Comparison of ENCODE assay signal across 27 cellular contexts in genomic region chr14:99929601-99930000, GRCh38.
"Had no signal": no experiment of that assay in that cellular context is flagged by ENCODE, and none has a peak within 500 bp of the region (broad histone marks: within the 10 kb centered on the region; RNA-seq: fewer than 3 reads in every experiment).

No MANE protein-coding gene starts in this region.

- H3K27me3 Mint-ChIP-seq: progenitor cell of endocrine pancreas had no signal

- H3K27me3 ChIP-seq: neural progenitor cell, pancreas, right lobe of liver, sigmoid colon, suprapubic skin, testis, tibial artery, transverse colon, upper lobe of left lung, vagina had no signal

- H3K4me3 Mint-ChIP-seq: naive thymus-derived CD4-positive, alpha-beta T cell; nephron; neural progenitor cell; stimulated activated memory B cell treated with anti-CD40 and anti-IgM and Interleukin-4, amounts not matched to agents 10 μg/mL and 1 μg/mL and 100 μg/mL, for 72 hours had no signal

- H3K4me2 ChIP-seq: neural progenitor cell had no signal

- H3K27ac Mint-ChIP-seq: naive thymus-derived CD4-positive, alpha-beta T cell; nephron; progenitor cell of endocrine pancreas; stimulated activated memory B cell treated with anti-CD40 and anti-IgM and Interleukin-4, amounts not matched to agents 10 μg/mL and 1 μg/mL and 100 μg/mL, for 72 hours had no signal

- H3K9ac ChIP-seq: neural progenitor cell had no signal

- H3K27ac ChIP-seq: neural progenitor cell, pancreas, psoas muscle, right lobe of liver, sigmoid colon, suprapubic skin, testis, tibial artery, transverse colon, upper lobe of left lung, vagina had no signal

- H2AFZ ChIP-seq: neural progenitor cell had no signal

- H3K36me3 Mint-ChIP-seq: natural killer cell; stimulated activated memory B cell treated with anti-CD40 and anti-IgM and Interleukin-4, amounts not matched to agents 10 μg/mL and 1 μg/mL and 100 μg/mL, for 72 hours had no signal

- H3K4me3 ChIP-seq: neural progenitor cell, pancreas, psoas muscle, right lobe of liver, sigmoid colon, suprapubic skin, testis, tibial artery, transverse colon, upper lobe of left lung, vagina had no signal

- H3K4me1 ChIP-seq: neural progenitor cell, pancreas, sigmoid colon, testis, tibial artery, transverse colon, upper lobe of left lung had no signal

- H3K36me3 ChIP-seq: pancreas, right lobe of liver, suprapubic skin, transverse colon, vagina had no signal

- H3K9me3 ChIP-seq: pancreas, right lobe of liver, sigmoid colon, testis, tibial artery, transverse colon, upper lobe of left lung, vagina had no signal

- H3K4me1 Mint-ChIP-seq: naive thymus-derived CD4-positive, alpha-beta T cell had no signal

- DNase-seq: naive thymus-derived CD4-positive, alpha-beta T cell; natural killer cell; occipital lobe; pancreas; psoas muscle; right cardiac atrium; right lobe of liver; sigmoid colon; small intestine; stimulated activated CD4-positive, alpha-beta T cell treated with anti-CD3 and anti-CD28 coated beads, Interleukin-15, amount 100 ng/mL, for 24 hours; stimulated activated CD4-positive, alpha-beta T cell treated with anti-CD3 and anti-CD28 coated beads, Interleukin-2, amount 100 ng/mL, for 24 hours; stimulated activated CD4-positive, alpha-beta T cell treated with anti-CD3 and anti-CD28 coated beads, Interleukin-2, amount 100 ng/mL, for 48 hours; stimulated activated CD4-positive, alpha-beta T cell treated with anti-CD3 and anti-CD28 coated beads, Interleukin-4, amount 100 ng/mL, for 24 hours; stimulated activated naive CD4-positive, alpha-beta T cell; stimulated activated naive CD8-positive, alpha-beta T cell treated with anti-CD3 and anti-CD28 coated beads, Interleukin-15, amount 100 ng/mL, for 72 hours; stimulated activated naive CD8-positive, alpha-beta T cell treated with anti-CD3 and anti-CD28 coated beads, Interleukin-15, Interleukin-2, amounts not matched to agents 100 U/mL and 50 U/mL, for 24 hours; substantia nigra; testis; tibial artery; transverse colon; upper lobe of left lung had no signal

- ATAC-seq: naive thymus-derived CD4-positive, alpha-beta T cell; natural killer cell; pancreas; right cardiac atrium; right lobe of liver; stimulated activated memory B cell treated with anti-CD40 and anti-IgM and Interleukin-4, amounts not matched to agents 10 μg/mL and 1 μg/mL and 100 μg/mL, for 72 hours; stimulated activated naive CD8-positive, alpha-beta T cell treated with anti-CD3 and anti-CD28 coated beads, Interleukin-15, amount 100 ng/mL, for 72 hours; stimulated activated naive CD8-positive, alpha-beta T cell treated with anti-CD3 and anti-CD28 coated beads, Interleukin-15, Interleukin-2, amounts not matched to agents 100 U/mL and 50 U/mL, for 24 hours had no signal
